Comparison of ENCODE assay signal across 9 cellular contexts in genomic region chr11:94130589-94131362, GRCh38. TPM values are rescaled to one million over a fixed set of nuclear protein-coding genes. Genes with fewer than 3 reads are reported as not detected.
DNase-seq lines count a peak whose midpoint lies in the region; ATAC-seq and TF ChIP-seq lines count a peak whose summit lies in the region.
"Had no signal": no experiment of that assay in that cellular context is flagged by ENCODE, and none has a peak within 500 bp of the region (broad histone marks: within the 10 kb centered on the region; RNA-seq: fewer than 3 reads in every experiment).

No MANE protein-coding gene starts in this region.

- H3K4me3 ChIP-seq in foreskin fibroblast (ENCODE audit: low read depth in 1 of 2, low read length in 2 of 2) (peak overlapping the region; percentile 81 to 85), retinal pigment epithelial cell (ENCODE audit: low read length) (peak overlapping the region; percentile 70)

- H3K9ac ChIP-seq in ES-I3 (ENCODE audit: low read depth, low read length): peak overlapping the region; percentile 77; the same call in 1 of the 2 replicates

- TF ChIP-seq CTCF in foreskin fibroblast (IDR thresholded peaks at IDR 0.05; ENCODE audit: low read depth, low read length) (no peak), retinal pigment epithelial cell (conservative IDR thresholded peaks at IDR 0.05; ENCODE audit: low read depth, low read length) (no peak)

- no peak for ATAC-seq in HG02588 (IDR thresholded peaks at IDR 0.05; ENCODE audit: unreplicated experiment)

- no peaks in the 10 kb centered on the region for H3K36me3 ChIP-seq in ES-I3 (ENCODE audit: insufficient read depth, low read length)

- peaks cover 38% of the 10 kb centered on the region for H3K4me1 ChIP-seq in ES-I3 (ENCODE audit: insufficient read depth, low read length)

- peak; percentile 78 for DNase-seq in RPMI7951 (ENCODE audit: low read depth)
- DNase-seq in foreskin fibroblast: peak; percentile 90 to 91
- DNase-seq in retinal pigment epithelial cell (ENCODE audit: low read depth): no peak
- no peak for DNase-seq in HK-2 (ENCODE audit: unreplicated experiment)
- DNase-seq in NCI-H1105 treated with DMSO at 0.1 percent for 48 hours (lab: John Stamatoyannopoulos, UW): no peak
- DNase-seq in NCI-H187 treated with DMSO at 0.1 percent for 48 hours (lab: John Stamatoyannopoulos, UW): no peak
- DNase-seq: stimulated activated CD4-positive, alpha-beta T cell treated with anti-CD3 and anti-CD28 coated beads, Interleukin-4, amount 100 ng/mL, for 4 hours had no signal

- no peaks in the 10 kb centered on the region for H3K9me3 ChIP-seq in ES-I3 (ENCODE audit: control insufficient read depth, insufficient read depth, low read length)

RNA-seq across cellular contexts. Expression of gene PANX1, which starts 2.1 kb away (rescaled TPM):
- total RNA-seq in RPMI7951 (2014; rRNA removed; shearing (Covaris generic)): 40.6 and 42.9 TPM in 2 replicates

Comparison
In these comparisons a context has a peak if more than half of its experiments do, and no peak if none do; other contexts are left out.
1. DNase-seq: peak in RPMI7951 (single experiment) and foreskin fibroblast (2 of 2); none in retinal pigment epithelial cell (single experiment), HK-2 (single experiment), NCI-H1105 treated with DMSO at 0.1 percent for 48 hours (single experiment) and NCI-H187 treated with DMSO at 0.1 percent for 48 hours (single experiment).